In genomic region chr11:34601085-34601444, GRCh38 we compare ENCODE assay signal across 13 cellular contexts. TPM values are rescaled to one million over a fixed set of nuclear protein-coding genes. Genes with fewer than 3 reads are reported as not detected.
DNase-seq lines count a peak whose midpoint lies in the region; ATAC-seq and TF ChIP-seq lines count a peak whose summit lies in the region.
"Had no signal": no experiment of that assay in that cellular context is flagged by ENCODE, and none has a peak within 500 bp of the region (broad histone marks: within the 10 kb centered on the region; RNA-seq: fewer than 3 reads in every experiment).

No MANE protein-coding gene starts in this region.

- H2AFZ ChIP-seq in fibroblast of lung (ENCODE audit: low read length): no peak overlapping the region

- no peak overlapping the region for H3K9ac ChIP-seq in fibroblast of lung (ENCODE audit: insufficient read depth, low read length)

- H3K4me1 Mint-ChIP-seq in type B pancreatic cell (ENCODE audit: unreplicated experiment): peaks cover 39% of the 10 kb centered on the region

- H3K4me3 Mint-ChIP-seq in type B pancreatic cell: peak overlapping the region; percentile 62

- POLR2A ChIA-PET in RWPE1 (lab: Yijun Ruan, JAX; ENCODE audit: low non-redundant PET): no interaction called here

- CTCF ChIA-PET in RWPE1 (lab: Yijun Ruan, JAX): interaction anchor here (0.5 to 1.3 kb wide), 2 partner anchors 14 to 784 kb away, joined by 3 read pairs; no protein-coding TSS in a partner anchor

- H3K79me2 ChIP-seq in fibroblast of lung (ENCODE audit: control insufficient read depth, insufficient read depth, low read length): no peaks in the 10 kb centered on the region

- H3K4me1 ChIP-seq in fibroblast of lung (ENCODE audit: control insufficient read depth, extremely low read depth, insufficient read depth, low read length) (peaks cover 19% of the 10 kb centered on the region), mesodermal cell (ENCODE audit: control insufficient read depth, insufficient read depth, low read length, poor library complexity, severe bottlenecking) (peaks cover 25% of the 10 kb centered on the region)
- H3K4me1 ChIP-seq: thyroid gland had no signal

- H3K9me3 Mint-ChIP-seq in type B pancreatic cell: peaks cover 7% of the 10 kb centered on the region

- no peaks in the 10 kb centered on the region for H3K27me3 Mint-ChIP-seq in type B pancreatic cell

- H3K4me3 ChIP-seq in fibroblast of lung (replicated peaks in 1 of 4; ENCODE audit: control extremely low read depth in 1 of 4, insufficient read depth in 1 of 4, low read depth in 3 of 4, low read length in 4 of 4): no peak overlapping the region
- no peak overlapping the region for H3K4me3 ChIP-seq in mesodermal cell (ENCODE audit: extremely low read depth, insufficient read depth, low read length, poor library complexity, severe bottlenecking)
- H3K4me3 ChIP-seq: smooth muscle cell, thyroid gland had no signal

- H3K27ac Mint-ChIP-seq in type B pancreatic cell: peak overlapping the region; percentile 86

- H3K9me3 ChIP-seq in fibroblast of lung (ENCODE audit: control insufficient read depth, insufficient read depth, low read depth, low read length) (no peaks in the 10 kb centered on the region), mesodermal cell (ENCODE audit: control insufficient read depth, low read length) (no peaks in the 10 kb centered on the region)
- H3K9me3 ChIP-seq: thyroid gland had no signal

- TF ChIP-seq CTCF in RWPE1 (conservative IDR thresholded peaks at IDR 0.05; ENCODE audit: low read depth) (no peak), fibroblast of lung (conservative IDR thresholded peaks at IDR 0.05 in 1 of 2, IDR thresholded peaks at IDR 0.05 in 1 of 2; ENCODE audit: low read depth in 1 of 2, low read length in 2 of 2) (no peak), type B pancreatic cell (conservative IDR thresholded peaks at IDR 0.05) (no peak)

- peak overlapping the region; percentile 17 for H3K4me2 ChIP-seq in fibroblast of lung (ENCODE audit: extremely low read depth, insufficient read depth, low read length)

- no peaks in the 10 kb centered on the region for H3K27me3 ChIP-seq in fibroblast of lung (ENCODE audit: control insufficient read depth, insufficient read depth, low read length)
- H3K27me3 ChIP-seq: thyroid gland had no signal

- DNase-seq in RWPE1 (ENCODE audit: low spot score) (no peak), fibroblast of lung (ENCODE audit: low read depth in 2 of 2) (peak; percentile 26 to 96), type B pancreatic cell (ENCODE audit: extremely low spot score, unreplicated experiment) (no peak), KBM-7 (no peak)
- no peak for DNase-seq in stimulated activated CD8-positive, alpha-beta memory T cell treated with anti-CD3 and anti-CD28 coated beads, Interleukin-4, amount 100 ng/mL, for 48 hours
- DNase-seq: glutamatergic neuron, NCI-H187 treated with DMSO at 0.1 percent for 48 hours had no signal

- no peaks in the 10 kb centered on the region for H3K36me3 ChIP-seq in fibroblast of lung (ENCODE audit: control insufficient read depth, insufficient read depth, low read length)
- H3K36me3 ChIP-seq in mesodermal cell (ENCODE audit: control insufficient read depth, insufficient read depth, low read length): no peaks in the 10 kb centered on the region
- H3K36me3 ChIP-seq: thyroid gland had no signal

- H3K27ac ChIP-seq in RWPE1: peak overlapping the region; percentile 73
- H3K27ac ChIP-seq in fibroblast of lung (ENCODE audit: insufficient read depth, low read length): peak overlapping the region; percentile 57
- H3K27ac ChIP-seq in mesodermal cell (ENCODE audit: low read depth, low read length, severe bottlenecking): peak overlapping the region; percentile 66
- H3K27ac ChIP-seq: thyroid gland had no signal

- no peaks in the 10 kb centered on the region for H4K20me1 ChIP-seq in fibroblast of lung (ENCODE audit: control insufficient read depth, extremely low read depth, insufficient read depth, low read length)

- 78 to 83% methylated on average over 2 of the region's 2 CpGs for WGBS in mesodermal cell (ENCODE audit: insufficient coverage in 2 of 2), 2 experiments

- ATAC-seq in HG02885 (IDR thresholded peaks at IDR 0.05; ENCODE audit: poor library complexity, unreplicated experiment) (no peak), HG03432 (IDR thresholded peaks at IDR 0.05; ENCODE audit: unreplicated experiment) (no peak)

- in situ Hi-C loops in KBM-7 (cut with MboI; ENCODE audit: low pct_unique_long_range_greater_than_20kb, low sequenced_read_pairs): no loop called here

- H3K36me3 Mint-ChIP-seq in type B pancreatic cell: no peaks in the 10 kb centered on the region

RNA-seq across cellular contexts. Expression of gene EHF, which starts 19.8 kb away (rescaled TPM):
- not detected in 2 replicates for total RNA-seq in fibroblast of lung
- 0.02 and 0.51 TPM in 2 replicates for polyA plus RNA-seq in fibroblast of lung
- polyA plus RNA-seq in fibroblast of lung (2012): 0.06 and 0.42 TPM in 2 replicates
- 3.7 TPM in 1 of 2 replicates, not detected in the other for polyA minus RNA-seq in fibroblast of lung (ENCODE audit: low replicate concordance)
- polyA plus RNA-seq in mesodermal cell (2013, experiment 1 of 2): not detected
- not detected for polyA plus RNA-seq in mesodermal cell (2013, experiment 2 of 2)
- 31.5 and 44.8 TPM in 2 replicates for total RNA-seq in type B pancreatic cell (ENCODE audit: low replicate concordance)
- total RNA-seq: dermis microvascular lymphatic vessel endothelial cell had no signal

Comparison
In these comparisons a context has a peak if more than half of its experiments do, and no peak if none do; other contexts are left out.
1. DNase-seq: peak in fibroblast of lung (2 of 2); none in RWPE1 (single experiment), type B pancreatic cell (single experiment), KBM-7 (single experiment) and stimulated activated CD8-positive, alpha-beta memory T cell treated with anti-CD3 and anti-CD28 coated beads, Interleukin-4, amount 100 ng/mL, for 48 hours (single experiment).
2. RNA of gene EHF, which starts 19.8 kb away (total RNA-seq): 31.5 to 44.8 TPM in type B pancreatic cell; not detected in fibroblast of lung; every median in the first group is over 10 times any median in the second.
3. Peak in every context shown above with its lines, with median percentiles within 50 percentile points of each other: H3K27ac ChIP-seq.